In the genomic region with DNA sequence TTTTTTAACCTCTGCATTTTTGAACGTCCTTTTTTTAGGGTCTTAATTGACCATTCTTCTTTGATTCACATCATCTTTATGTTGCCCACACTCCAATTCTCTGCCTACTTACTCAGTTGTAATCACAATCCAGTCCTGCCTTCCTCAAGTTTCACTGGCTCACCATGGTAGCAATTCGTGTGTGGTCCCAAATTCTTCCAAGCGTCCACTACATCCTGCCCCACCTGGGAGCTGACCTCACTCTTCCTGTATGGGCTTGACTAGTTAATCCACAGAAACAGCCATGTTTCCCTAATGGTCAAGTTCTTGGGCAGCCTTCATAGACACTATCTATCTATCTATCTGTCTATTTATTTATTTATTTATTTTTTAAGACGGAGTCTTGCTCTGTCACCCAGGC, we compare ENCODE assay signal across 17 cellular contexts. TPM values are rescaled to one million over a fixed set of nuclear protein-coding genes. Genes with fewer than 3 reads are reported as not detected.
"Had no signal": no experiment of that assay in that cellular context is flagged by ENCODE, and none has a peak within 500 bp of the region (broad histone marks: within the 10 kb centered on the region; RNA-seq: fewer than 3 reads in every experiment).

No MANE protein-coding gene starts in this region.

- H3K36me3 ChIP-seq: adrenal gland, prostate gland had no signal

- H3K4me3 ChIP-seq: adrenal gland, prostate gland, right atrium auricular region, tibial artery had no signal

- H3K27ac Mint-ChIP-seq: activated CD4-positive, alpha-beta T cell treated with anti-CD3 and anti-CD28 coated beads, Interleukin-2, amount 10 ng/mL, durations not matched to agents 7 days and 5 days; activated CD8-positive, alpha-beta T cell treated with anti-CD3 and anti-CD28 coated beads, Interleukin-2, amount 10 ng/mL, durations not matched to agents 7 days and 5 days; activated naive CD4-positive, alpha-beta T cell treated with anti-CD3 and anti-CD28 coated beads for 36 hours; nephron progenitor cell; T-helper 1 cell treated with Interleukin-12 subunit alpha and Interleukin-12 subunit beta and Interleukin-4 antibody, amounts not matched to agents 30 μg/mL and 1 μg/mL, for 36 hours had no signal

- H3K27ac ChIP-seq: adrenal gland, foreskin keratinocyte, prostate gland, right atrium auricular region, tibial artery had no signal

- H3K9me3 ChIP-seq: adrenal gland, prostate gland, right atrium auricular region, tibial artery had no signal

- H3K4me1 ChIP-seq: adrenal gland, foreskin keratinocyte, prostate gland, right atrium auricular region had no signal

- H3K4me3 Mint-ChIP-seq: activated CD4-positive, alpha-beta T cell treated with anti-CD3 and anti-CD28 coated beads, Interleukin-2, amount 10 ng/mL, durations not matched to agents 7 days and 5 days; activated CD8-positive, alpha-beta T cell treated with anti-CD3 and anti-CD28 coated beads, Interleukin-2, amount 10 ng/mL, durations not matched to agents 7 days and 5 days; activated naive CD4-positive, alpha-beta T cell treated with anti-CD3 and anti-CD28 coated beads for 36 hours; activated T-cell treated with anti-CD3 and anti-CD28 coated beads, Interleukin-2, amount 50 U/mL, for 4 hours; nephron progenitor cell; T-helper 1 cell treated with Interleukin-12 subunit alpha and Interleukin-12 subunit beta and Interleukin-4 antibody, amounts not matched to agents 30 μg/mL and 1 μg/mL, for 36 hours had no signal

- DNase-seq: activated CD4-positive, alpha-beta T cell treated with anti-CD3 and anti-CD28 coated beads, Interleukin-2, amount 10 ng/mL, durations not matched to agents 7 days and 5 days; activated CD8-positive, alpha-beta T cell treated with anti-CD3 and anti-CD28 coated beads, Interleukin-2, amount 10 ng/mL, durations not matched to agents 7 days and 5 days; activated naive CD4-positive, alpha-beta T cell treated with anti-CD3 and anti-CD28 coated beads for 36 hours; activated T-cell treated with anti-CD3 and anti-CD28 coated beads, Interleukin-2, amount 50 U/mL, for 4 hours; adrenal gland; foreskin keratinocyte; hypothalamus; left ventricle myocardium superior; nephron progenitor cell; stimulated activated CD4-positive, alpha-beta T cell treated with anti-CD3 and anti-CD28 coated beads, Interleukin-2, amount 100 ng/mL, for 24 hours; stimulated activated naive CD8-positive, alpha-beta T cell treated with anti-CD3 and anti-CD28 coated beads, Interleukin-15, Interleukin-2, amounts not matched to agents 100 U/mL and 50 U/mL, for 24 hours; substantia nigra; tibial artery had no signal

- H3K27me3 ChIP-seq: adrenal gland, foreskin keratinocyte, right atrium auricular region, tibial artery had no signal

- H3K9me3 Mint-ChIP-seq: activated CD4-positive, alpha-beta T cell treated with anti-CD3 and anti-CD28 coated beads, Interleukin-2, amount 10 ng/mL, durations not matched to agents 7 days and 5 days; activated naive CD4-positive, alpha-beta T cell treated with anti-CD3 and anti-CD28 coated beads for 36 hours; activated T-cell treated with anti-CD3 and anti-CD28 coated beads, Interleukin-2, amount 50 U/mL, for 4 hours; nephron progenitor cell; T-helper 1 cell treated with Interleukin-12 subunit alpha and Interleukin-12 subunit beta and Interleukin-4 antibody, amounts not matched to agents 30 μg/mL and 1 μg/mL, for 36 hours had no signal

- ATAC-seq: activated CD4-positive, CD25-positive, alpha-beta regulatory T cell treated with anti-CD3 and anti-CD28 coated beads, Interleukin-2, amount 50 U/mL, for 24 hours; activated CD8-positive, alpha-beta T cell treated with anti-CD3 and anti-CD28 coated beads, Interleukin-2, amount 10 ng/mL, durations not matched to agents 7 days and 5 days; activated T-cell treated with anti-CD3 and anti-CD28 coated beads, Interleukin-2, amount 50 U/mL, for 4 hours; foreskin keratinocyte; left ventricle myocardium superior; stimulated activated naive CD8-positive, alpha-beta T cell treated with anti-CD3 and anti-CD28 coated beads, Interleukin-15, Interleukin-2, amounts not matched to agents 100 U/mL and 50 U/mL, for 24 hours had no signal

RNA-seq across cellular contexts. Expression of a gene that starts 39.6 kb away (rescaled TPM):
- total RNA-seq: activated naive CD4-positive, alpha-beta T cell treated with anti-CD3 and anti-CD28 coated beads for 36 hours had no signal
